Comparison of ENCODE assay signal across 1 cellular context in the genomic region with DNA sequence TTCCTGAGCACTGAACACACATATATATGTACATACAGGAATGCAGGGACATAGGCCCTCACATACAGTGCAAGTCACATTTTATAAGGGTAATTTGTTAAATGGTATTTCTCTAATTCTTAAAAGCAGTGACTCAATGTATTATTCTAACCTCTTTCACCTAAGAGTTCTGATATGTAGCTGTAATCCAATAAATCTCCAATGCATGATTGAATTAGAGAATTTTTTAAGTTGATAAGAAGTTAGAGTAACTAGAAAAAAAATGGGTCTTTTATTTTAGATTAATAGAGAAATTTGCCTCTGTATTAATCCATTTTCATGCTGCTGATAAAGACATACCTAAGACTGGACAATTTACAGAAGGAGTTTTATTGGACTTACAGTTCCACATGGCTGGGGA.
TF ChIP-seq lines count a peak whose summit lies in the region.

No MANE protein-coding gene starts in this region.

TF ChIP-seq in SK-N-SH treated with all-trans-retinoic acid at 6 μM for 48 hours, 23 proteins besides CTCF, POLR2A, EP300 and RAD21 (continued from another document):
- TF ChIP-seq CSDC2 (CRISPR knock-in tag; IDR thresholded peaks at IDR 0.05) (no peak), PATZ1 (CRISPR knock-in tag; IDR thresholded peaks at IDR 0.05; ENCODE audit: borderline replicate concordance) (no peak), ISL1 (CRISPR knock-in tag; IDR thresholded peaks at IDR 0.05) (peak; percentile 91)
TF ChIP-seq in SK-N-SH treated with all-trans-retinoic acid at 6 μM for 48 hours: peak in this region for 2.
